In the genomic region with DNA sequence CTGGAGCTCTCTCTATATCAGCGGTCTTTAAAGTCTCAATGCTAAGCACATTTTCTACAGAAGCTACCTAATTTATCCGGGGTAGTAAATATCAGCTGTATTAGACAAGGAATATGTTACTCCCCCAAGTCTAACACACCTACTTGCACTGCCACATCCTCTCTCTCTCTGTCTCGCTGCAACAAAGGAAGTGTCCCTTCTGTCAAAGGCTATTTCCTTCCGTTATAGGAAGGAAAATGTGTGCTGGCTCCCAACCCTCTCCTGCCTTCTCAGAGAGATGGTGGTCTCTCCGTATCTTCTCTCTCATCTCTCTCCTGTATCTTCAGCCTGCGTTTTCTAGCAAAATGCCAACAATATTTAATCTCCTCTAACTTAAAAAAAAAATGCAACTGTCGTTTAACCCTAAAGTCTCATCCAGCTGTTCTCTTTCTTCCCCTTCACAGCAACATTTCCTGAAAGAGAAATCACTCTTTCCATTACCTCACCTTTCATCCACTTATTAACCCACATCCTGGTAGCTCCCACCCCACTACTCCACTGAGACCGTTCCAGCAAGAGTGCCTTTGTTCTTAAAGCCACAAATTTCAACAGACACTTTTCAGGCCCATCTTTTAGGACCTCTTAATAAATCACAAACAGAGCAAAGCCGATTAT, we compare ENCODE assay signal across 10 cellular contexts. TPM values are rescaled to one million over a fixed set of nuclear protein-coding genes. Genes with fewer than 3 reads are reported as not detected.
DNase-seq lines count a peak whose midpoint lies in the region; ATAC-seq lines count a peak whose summit lies in the region.
"Had no signal": no experiment of that assay in that cellular context is flagged by ENCODE, and none has a peak within 500 bp of the region (broad histone marks: within the 10 kb centered on the region; RNA-seq: fewer than 3 reads in every experiment).

No MANE protein-coding gene starts in this region.

- no peaks in the 10 kb centered on the region for H3K9me3 Mint-ChIP-seq in CD8-positive, alpha-beta memory T cell
- no peaks in the 10 kb centered on the region for H3K9me3 Mint-ChIP-seq in activated T-helper 1 cell treated with anti-CD3 and anti-CD28 coated beads, Interleukin-12 subunit alpha, Interleukin-12 subunit beta, Interleukin-2, Interleukin-4 antibody, amounts not matched to agents 30 ng/mL and 10 ng/mL and 1 ng/mL, durations not matched to agents 14 hours and 24 hours and 36 hours
- no peaks in the 10 kb centered on the region for H3K9me3 Mint-ChIP-seq in naive B cell

- peaks cover 2 to 42% (median 4%) of the 10 kb centered on the region in 3 donors for H3K36me3 Mint-ChIP-seq in CD8-positive, alpha-beta memory T cell
- peaks cover 32% of the 10 kb centered on the region for H3K36me3 Mint-ChIP-seq in activated T-helper 1 cell treated with anti-CD3 and anti-CD28 coated beads, Interleukin-12 subunit alpha, Interleukin-12 subunit beta, Interleukin-2, Interleukin-4 antibody, amounts not matched to agents 30 ng/mL and 10 ng/mL and 1 ng/mL, durations not matched to agents 14 hours and 24 hours and 36 hours (ENCODE audit: low read depth)
- peaks cover 0 to 7% of the 10 kb centered on the region in 2 donors for H3K36me3 Mint-ChIP-seq in naive B cell

- no peak overlapping the region for H3K4me3 ChIP-seq in CD8-positive, alpha-beta memory T cell (ENCODE audit: low read length)
- no peak overlapping the region for H3K4me3 ChIP-seq in HAP-1

- peak in 2 of 5 donors; percentile 14 to 17 for DNase-seq in CD8-positive, alpha-beta memory T cell
- DNase-seq in KBM-7 (peak; percentile 49), naive B cell (no peak), HAP-1 (ENCODE audit: low spot score in 2 of 2) (no peak), NCI-H82 (lab: John Stamatoyannopoulos, UW) (no peak), foreskin melanocyte (no peak)
- peak; percentile 16 for DNase-seq in activated T-helper 1 cell treated with anti-CD3 and anti-CD28 coated beads, Interleukin-12 subunit alpha, Interleukin-12 subunit beta, Interleukin-2, Interleukin-4 antibody, amounts not matched to agents 30 ng/mL and 10 ng/mL and 1 ng/mL, durations not matched to agents 14 hours and 24 hours and 36 hours (ENCODE audit: low spot score)
- DNase-seq: activated gamma-delta T cell treated with Interleukin-2 at 50 U/mL for 16 hours, Calu3 had no signal

- peaks cover 13% of the 10 kb centered on the region for H3K36me3 ChIP-seq in CD8-positive, alpha-beta memory T cell (ENCODE audit: insufficient read depth, low read length)
- H3K36me3 ChIP-seq in HAP-1 (replicated peaks), result peaks cover 24% of the 10 kb centered on the region

- H3K27ac ChIP-seq in CD8-positive, alpha-beta memory T cell (ENCODE audit: low read depth, low read length), result no peak overlapping the region

- no peaks in the 10 kb centered on the region for H3K27me3 ChIP-seq in CD8-positive, alpha-beta memory T cell (ENCODE audit: insufficient read depth, low read length, poor library complexity, severe bottlenecking)
- H3K27me3 ChIP-seq in HAP-1 (ENCODE audit: low read depth), result no peaks in the 10 kb centered on the region

- peak overlapping the region; percentile 35 to 95 (median 78) for H3K27ac Mint-ChIP-seq in CD8-positive, alpha-beta memory T cell
- H3K27ac Mint-ChIP-seq in activated T-helper 1 cell treated with anti-CD3 and anti-CD28 coated beads, Interleukin-12 subunit alpha, Interleukin-12 subunit beta, Interleukin-2, Interleukin-4 antibody, amounts not matched to agents 30 ng/mL and 10 ng/mL and 1 ng/mL, durations not matched to agents 14 hours and 24 hours and 36 hours, result peak overlapping the region; percentile 91
- H3K27ac Mint-ChIP-seq in naive B cell, result peak overlapping the region in 5 of 6 donors; percentile 13 to 93 (median 83)

- in situ Hi-C loops in KBM-7 (cut with MboI; ENCODE audit: low pct_unique_long_range_greater_than_20kb, low sequenced_read_pairs) (no loop called here), HAP-1 (cut with MboI; ENCODE audit: low sequenced_read_pairs) (no loop called here)

- POLR2A ChIA-PET in CD8-positive, alpha-beta memory T cell (lab: Charles Lee), result interaction anchor here (1.1 kb wide), 1 partner anchor 49 kb away, joined by 3 read pairs; a partner anchor contains a TSS

- peak overlapping the region; percentile 41 to 93 (median 63) for H3K4me3 Mint-ChIP-seq in CD8-positive, alpha-beta memory T cell
- H3K4me3 Mint-ChIP-seq in activated T-helper 1 cell treated with anti-CD3 and anti-CD28 coated beads, Interleukin-12 subunit alpha, Interleukin-12 subunit beta, Interleukin-2, Interleukin-4 antibody, amounts not matched to agents 30 ng/mL and 10 ng/mL and 1 ng/mL, durations not matched to agents 14 hours and 24 hours and 36 hours, result peak overlapping the region; percentile 87
- peak overlapping the region; percentile 32 to 98 (median 62) for H3K4me3 Mint-ChIP-seq in naive B cell

- ATAC-seq in naive B cell (ENCODE audit: low read depth in 2 of 2), result no peak
- ATAC-seq in GM19023 (IDR thresholded peaks at IDR 0.05; ENCODE audit: unreplicated experiment), result no peak

- H3K27me3 Mint-ChIP-seq in CD8-positive, alpha-beta memory T cell, result no peaks in the 10 kb centered on the region
- peaks cover 3% of the 10 kb centered on the region for H3K27me3 Mint-ChIP-seq in activated T-helper 1 cell treated with anti-CD3 and anti-CD28 coated beads, Interleukin-12 subunit alpha, Interleukin-12 subunit beta, Interleukin-2, Interleukin-4 antibody, amounts not matched to agents 30 ng/mL and 10 ng/mL and 1 ng/mL, durations not matched to agents 14 hours and 24 hours and 36 hours (ENCODE audit: insufficient read depth)
- no peaks in the 10 kb centered on the region for H3K27me3 Mint-ChIP-seq in naive B cell

- no peaks in the 10 kb centered on the region for H3K9me3 ChIP-seq in CD8-positive, alpha-beta memory T cell (ENCODE audit: low read length)
- H3K9me3 ChIP-seq in HAP-1, result no peaks in the 10 kb centered on the region

- H3K4me1 Mint-ChIP-seq in CD8-positive, alpha-beta memory T cell, result peaks cover 41 to 59% (median 52%) of the 10 kb centered on the region in 3 donors
- peaks cover 43% of the 10 kb centered on the region for H3K4me1 Mint-ChIP-seq in activated T-helper 1 cell treated with anti-CD3 and anti-CD28 coated beads, Interleukin-12 subunit alpha, Interleukin-12 subunit beta, Interleukin-2, Interleukin-4 antibody, amounts not matched to agents 30 ng/mL and 10 ng/mL and 1 ng/mL, durations not matched to agents 14 hours and 24 hours and 36 hours (ENCODE audit: low read depth)
- H3K4me1 Mint-ChIP-seq in naive B cell, result peaks cover 41 to 59% (median 54%) of the 10 kb centered on the region in 3 donors

- CTCF ChIA-PET in CD8-positive, alpha-beta memory T cell (lab: Charles Lee), result no interaction called here

- peaks cover 35% of the 10 kb centered on the region for H3K4me1 ChIP-seq in CD8-positive, alpha-beta memory T cell (ENCODE audit: insufficient read depth, low read length)
- peaks cover 3% of the 10 kb centered on the region for H3K4me1 ChIP-seq in HAP-1

- intact Hi-C loops in activated T-helper 1 cell treated with anti-CD3 and anti-CD28 coated beads, Interleukin-12 subunit alpha, Interleukin-12 subunit beta, Interleukin-2, Interleukin-4 antibody, amounts not matched to agents 30 ng/mL and 10 ng/mL and 1 ng/mL, durations not matched to agents 14 hours and 24 hours and 36 hours (cut with micrococcal nuclease), result loop anchor here (1.0 to 10.0 kb wide), 3 partner anchors 49 to 1280 kb away; a partner anchor contains a TSS

RNA-seq across cellular contexts. Expression of a gene that starts 2.3 kb away (rescaled TPM):
- total RNA-seq in CD8-positive, alpha-beta memory T cell, result 10 to 100 TPM; 23.9 to 25.1 TPM
- 7.3 TPM for polyA plus RNA-seq in CD8-positive, alpha-beta memory T cell
- total RNA-seq in activated T-helper 1 cell treated with anti-CD3 and anti-CD28 coated beads, Interleukin-12 subunit alpha, Interleukin-12 subunit beta, Interleukin-2, Interleukin-4 antibody, amounts not matched to agents 30 ng/mL and 10 ng/mL and 1 ng/mL, durations not matched to agents 14 hours and 24 hours and 36 hours, result 33.1 and 33.3 TPM in 2 replicates
- 10 to 100 TPM in 1 of 6 donors, 1 to 10 TPM in 5; 4.3 to 11.6 (median 8.9) TPM for polyA plus RNA-seq in naive B cell (ENCODE audit: low read depth in 6 of 6)

RNA-seq across cellular contexts. Expression of a gene that starts 5.7 kb away (rescaled TPM):
- total RNA-seq in CD8-positive, alpha-beta memory T cell, result not detected
- not detected for polyA plus RNA-seq in CD8-positive, alpha-beta memory T cell
- total RNA-seq in activated T-helper 1 cell treated with anti-CD3 and anti-CD28 coated beads, Interleukin-12 subunit alpha, Interleukin-12 subunit beta, Interleukin-2, Interleukin-4 antibody, amounts not matched to agents 30 ng/mL and 10 ng/mL and 1 ng/mL, durations not matched to agents 14 hours and 24 hours and 36 hours, result not detected in 2 replicates
- under 1 TPM in 1 of 6 donors, not detected in 5; 0.16 TPM for polyA plus RNA-seq in naive B cell (ENCODE audit: low read depth in 6 of 6)
- total RNA-seq: Calu3 had no signal

RNA-seq across cellular contexts. Expression of a gene that starts 49.6 kb away (rescaled TPM):
- total RNA-seq in CD8-positive, alpha-beta memory T cell, result 10 to 100 TPM; 37.3 to 39.3 TPM
- 32.4 TPM for polyA plus RNA-seq in CD8-positive, alpha-beta memory T cell
- 47.4 and 49.6 TPM in 2 replicates for total RNA-seq in activated T-helper 1 cell treated with anti-CD3 and anti-CD28 coated beads, Interleukin-12 subunit alpha, Interleukin-12 subunit beta, Interleukin-2, Interleukin-4 antibody, amounts not matched to agents 30 ng/mL and 10 ng/mL and 1 ng/mL, durations not matched to agents 14 hours and 24 hours and 36 hours
- polyA plus RNA-seq in naive B cell (ENCODE audit: low read depth in 6 of 6), result 10 to 100 TPM; 12.7 to 70.1 (median 46.5) TPM

Comparison
In these comparisons a context has a peak if more than half of its experiments do, and no peak if none do; other contexts are left out.
1. DNase-seq: peak in KBM-7 (single experiment) and activated T-helper 1 cell treated with anti-CD3 and anti-CD28 coated beads, Interleukin-12 subunit alpha, Interleukin-12 subunit beta, Interleukin-2, Interleukin-4 antibody, amounts not matched to agents 30 ng/mL and 10 ng/mL and 1 ng/mL, durations not matched to agents 14 hours and 24 hours and 36 hours (single experiment); none in naive B cell (single experiment), HAP-1 (0 of 2), NCI-H82 (single experiment) and foreskin melanocyte (single experiment).
2. Peak in every context shown above with its lines, with median percentiles within 50 percentile points of each other: H3K27ac Mint-ChIP-seq and H3K4me3 Mint-ChIP-seq.